2 cellular contexts compared by ENCODE assay signal in genomic region chr5:157651623-157652376, GRCh38.
TF ChIP-seq lines count a peak whose summit lies in the region.

No MANE protein-coding gene starts in this region.

TF ChIP-seq in GM12891, 5 proteins besides CTCF, POLR2A, EP300 and RAD21 (continued from another document):
- TF ChIP-seq PAX5 (IDR thresholded peaks at IDR 0.05; ENCODE audit: insufficient read depth, low read length, severe bottlenecking) (no peak), POU2F2 (IDR thresholded peaks at IDR 0.05; ENCODE audit: low read depth, low read length) (no peak), TAF1 (IDR thresholded peaks at IDR 0.05; ENCODE audit: low read depth, low read length) (no peak)

TF ChIP-seq in endothelial cell of umbilical vein, 7 proteins besides CTCF, POLR2A, EP300 and RAD21:
- no peak for TF ChIP-seq MAX (IDR thresholded peaks at IDR 0.05; ENCODE audit: insufficient read depth, insufficient read length)
- no peak for TF ChIP-seq MYC (IDR thresholded peaks at IDR 0.05; ENCODE audit: low read depth, low read length)
- TF ChIP-seq JUN (IDR thresholded peaks at IDR 0.05; ENCODE audit: borderline replicate concordance, insufficient read depth, insufficient read length, low read depth): no peak
- TF ChIP-seq EZH2 (IDR thresholded peaks at IDR 0.05; ENCODE audit: borderline replicate concordance, low read depth, low read length, severe bottlenecking): no peak
- no peak for TF ChIP-seq FOS (IDR thresholded peaks at IDR 0.05; ENCODE audit: borderline replicate concordance, insufficient read depth, low read length)
- no peak for TF ChIP-seq POLR2AphosphoS5 (IDR thresholded peaks at IDR 0.05; ENCODE audit: insufficient read depth, low read depth, low read length)
- TF ChIP-seq GATA2 (IDR thresholded peaks at IDR 0.05; ENCODE audit: insufficient read depth, insufficient read length, low read depth, low read length): no peak
